In genomic region chr1:22709891-22710687, GRCh38 we compare ENCODE assay signal across 8 cellular contexts.
A peak's percentile ranks its signal among the peaks of the same experiment; 100 is the strongest.
DNase-seq lines count a peak whose midpoint lies in the region; ATAC-seq and TF ChIP-seq lines count a peak whose summit lies in the region.

No MANE protein-coding gene starts in this region.

- DNase-seq in DMS53 (lab: John Stamatoyannopoulos, UW) (peak; percentile 82), DMS53 treated with DMSO at 0.1 percent for 48 hours (lab: John Stamatoyannopoulos, UW; ENCODE audit: unreplicated experiment) (no peak), NCI-H1105 (lab: John Stamatoyannopoulos, UW) (peak; percentile 47), fibroblast of pulmonary artery (ENCODE audit: low read depth) (peak; percentile 78), nephron progenitor cell (peak; percentile 83), NCI-H2107 treated with DMSO at 0.1 percent for 48 hours (lab: John Stamatoyannopoulos, UW; ENCODE audit: unreplicated experiment) (no peak)
- DNase-seq in activated CD4-positive, alpha-beta T cell treated with anti-CD3 and anti-CD28 coated beads, Interleukin-2, amount 50 U/mL, for 1 hour: peak; percentile 18

- no peaks in the 10 kb centered on the region for H3K36me3 Mint-ChIP-seq in nephron progenitor cell (ENCODE audit: low read depth)

- H3K4me1 Mint-ChIP-seq in nephron progenitor cell: peaks cover 24% of the 10 kb centered on the region

- ATAC-seq in HG03432 (IDR thresholded peaks at IDR 0.05; ENCODE audit: unreplicated experiment): no peak

- H3K9me3 Mint-ChIP-seq in nephron progenitor cell: no peaks in the 10 kb centered on the region

- H3K4me3 Mint-ChIP-seq in nephron progenitor cell: peak overlapping the region; percentile 84

- H3K27ac Mint-ChIP-seq in nephron progenitor cell: no peak overlapping the region

- H3K27me3 Mint-ChIP-seq in nephron progenitor cell (ENCODE audit: low read depth, poor library complexity): peaks cover 61% of the 10 kb centered on the region

- peak overlapping the region; percentile 44 for H3K4me3 ChIP-seq in fibroblast of pulmonary artery (replicated peaks; ENCODE audit: low read depth, low read length)

- TF ChIP-seq CTCF in fibroblast of pulmonary artery (IDR thresholded peaks at IDR 0.05; ENCODE audit: low read length, missing control alignments) (no peak), nephron progenitor cell (IDR thresholded peaks at IDR 0.05) (no peak)

Comparison
In these comparisons a context has a peak if more than half of its experiments do, and no peak if none do; other contexts are left out.
1. DNase-seq: peak in DMS53 (single experiment), NCI-H1105 (single experiment), activated CD4-positive, alpha-beta T cell treated with anti-CD3 and anti-CD28 coated beads, Interleukin-2, amount 50 U/mL, for 1 hour (single experiment), fibroblast of pulmonary artery (single experiment) and nephron progenitor cell (single experiment); none in DMS53 treated with DMSO at 0.1 percent for 48 hours (single experiment) and NCI-H2107 treated with DMSO at 0.1 percent for 48 hours (single experiment).